In genomic region chr17:2712300-2713043, GRCh38 we compare ENCODE assay signal across 8 cellular contexts. TPM values are rescaled to one million over a fixed set of nuclear protein-coding genes. Genes with fewer than 3 reads are reported as not detected.
DNase-seq lines count a peak whose midpoint lies in the region; ATAC-seq and TF ChIP-seq lines count a peak whose summit lies in the region.

No MANE protein-coding gene starts in this region.

- TF ChIP-seq CTCF in astrocyte of the cerebellum (IDR thresholded peaks at IDR 0.05; ENCODE audit: low read depth, low read length, missing control alignments): no peak
- TF ChIP-seq CTCF in left lung (IDR thresholded peaks at IDR 0.05): no peak
- TF ChIP-seq CTCF in tibial nerve (IDR thresholded peaks at IDR 0.05): no peak

- H3K9me3 ChIP-seq in left lung (no peaks in the 10 kb centered on the region), tibial nerve (no peaks in the 10 kb centered on the region)

- H3K36me3 ChIP-seq in left lung (no peaks in the 10 kb centered on the region), tibial nerve (no peaks in the 10 kb centered on the region)

- no peak for TF ChIP-seq POLR2A in tibial nerve (IDR thresholded peaks at IDR 0.05)

- H3K4me3 ChIP-seq in astrocyte of the cerebellum (ENCODE audit: low read depth, low read length): peak overlapping the region; percentile 67
- peak overlapping the region; percentile 74 to 82 for H3K4me3 ChIP-seq in left lung
- H3K4me3 ChIP-seq in tibial nerve: peak overlapping the region; percentile 65 to 83 (median 74)

- WGBS in tibial nerve, 2 donors: 56 to 65% methylated on average over 30 of the region's 36 CpGs

- peak; percentile 0 for ATAC-seq in Right ventricle myocardium inferior
- peak; percentile 6 for ATAC-seq in left lung
- ATAC-seq in HG03097 (IDR thresholded peaks at IDR 0.05; ENCODE audit: low FRiP score, unreplicated experiment): no peak

- peak overlapping the region; percentile 57 to 86 for H3K27ac ChIP-seq in left lung
- H3K27ac ChIP-seq in tibial nerve: peak overlapping the region; percentile 44 to 85 (median 82)

- intact Hi-C loops in Right ventricle myocardium inferior (cut with DNase I): loop anchor here (5.0 kb wide), 1 partner anchor 310 kb away; the partner anchor contains the start of gene MNT
- intact Hi-C loops in cardiac septum (cut with DNase I): no loop called here
- intact Hi-C loops in left lung (cut with DNase I): no loop called here

- in situ Hi-C loops in astrocyte of the cerebellum (cut with HindIII; ENCODE audit: low sequenced_read_pairs): no loop called here

- H3K27me3 ChIP-seq in left lung (no peaks in the 10 kb centered on the region), tibial nerve (no peaks in the 10 kb centered on the region)

- TF ChIP-seq EP300 in tibial nerve (IDR thresholded peaks at IDR 0.05): no peak

- peaks cover 38 to 55% of the 10 kb centered on the region in 2 donors for H3K4me1 ChIP-seq in left lung
- H3K4me1 ChIP-seq in tibial nerve: peaks cover 0 to 45% (median 42%) of the 10 kb centered on the region in 4 donors

- DNase-seq in Right ventricle myocardium inferior (ENCODE audit: missing footprints) (no peak), cardiac septum (ENCODE audit: low spot score) (no peak), astrocyte of the cerebellum (ENCODE audit: low read depth) (no peak), left lung (peak in 1 of 2 donors; percentile 69), tibial nerve (ENCODE audit: low spot score in 2 of 2) (no peak), HuH-7 (ENCODE audit: low spot score) (no peak), NCI-H128 (lab: John Stamatoyannopoulos, UW; ENCODE audit: unreplicated experiment) (no peak)

RNA-seq across cellular contexts. Expression of gene CLUH, which starts 0.9 kb away (rescaled TPM):
- total RNA-seq in Right ventricle myocardium inferior (180 TPM), cardiac septum (143 TPM), left lung (10 to 100 TPM; 45.3 to 71.8 TPM), tibial nerve (100 to 1,000 TPM in 1 of 4 donors, 10 to 100 TPM in 3; 45.4 to 118 (median 56.1) TPM)

RNA-seq across cellular contexts. Expression of gene CCDC92B, which starts 37.0 kb away (rescaled TPM):
- total RNA-seq in Right ventricle myocardium inferior (0.16 TPM), cardiac septum (0.13 TPM), left lung (under 1 TPM; 0.15 to 0.18 TPM), tibial nerve (under 1 TPM in 1 of 4 donors, not detected in 3; 0.30 TPM)
